In the genomic region with DNA sequence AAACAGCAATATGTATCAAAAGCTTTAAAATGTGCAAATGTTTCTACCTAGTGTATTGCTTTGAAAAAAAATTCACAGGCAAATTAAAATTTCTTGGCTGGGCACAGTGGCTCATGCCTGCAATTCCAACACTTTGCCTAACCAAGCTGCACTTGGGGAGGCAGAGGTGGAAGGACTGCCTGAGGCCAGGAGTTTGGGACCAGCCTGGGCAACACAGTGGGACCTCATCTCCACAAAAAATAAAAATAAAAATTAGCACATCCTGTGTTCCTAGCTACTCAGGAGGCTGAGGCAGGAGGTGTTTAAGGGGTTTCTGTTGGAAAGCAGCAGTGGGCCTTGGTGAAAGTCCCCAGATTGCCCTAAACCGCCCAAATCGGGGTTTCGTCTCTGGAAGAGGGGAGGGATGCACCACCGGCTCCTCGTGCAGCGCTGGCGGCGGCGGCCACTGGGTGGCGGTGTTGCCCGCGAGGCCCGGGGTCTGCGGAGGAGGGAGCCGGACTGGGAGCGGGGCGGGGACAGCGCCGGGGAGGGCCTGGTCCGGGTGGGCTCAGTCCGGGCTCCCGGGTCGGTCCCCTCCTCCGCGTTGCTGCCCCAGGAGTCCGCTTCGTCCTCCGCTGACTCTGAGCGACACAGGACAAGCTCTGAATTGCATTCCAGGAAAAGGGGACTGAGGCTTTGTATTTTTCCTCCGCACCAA, we compare ENCODE assay signal across 1 cellular context.
A peak's percentile ranks its signal among the peaks of the same experiment; 100 is the strongest.
TF ChIP-seq lines count a peak whose summit lies in the region.

No MANE protein-coding gene starts in this region.

TF ChIP-seq in HepG2, 621 proteins besides CTCF, POLR2A, EP300 and RAD21 (continued from another document and continues in another):
- no peak for TF ChIP-seq HOXA5 (CRISPR knock-in tag; IDR thresholded peaks at IDR 0.05)
- TF ChIP-seq ZNF230 (CRISPR knock-in tag; IDR thresholded peaks at IDR 0.05) = no peak
- TF ChIP-seq MTA3 (CRISPR knock-in tag; IDR thresholded peaks at IDR 0.05) = no peak
- no peak for TF ChIP-seq ZFP36 (IDR thresholded peaks at IDR 0.05; ENCODE audit: borderline replicate concordance, low read depth, low read length, partially characterized antibody)
- no peak for TF ChIP-seq ZNF10 (CRISPR knock-in tag; IDR thresholded peaks at IDR 0.05; ENCODE audit: borderline replicate concordance, low read depth)
- TF ChIP-seq, protein P1, sequence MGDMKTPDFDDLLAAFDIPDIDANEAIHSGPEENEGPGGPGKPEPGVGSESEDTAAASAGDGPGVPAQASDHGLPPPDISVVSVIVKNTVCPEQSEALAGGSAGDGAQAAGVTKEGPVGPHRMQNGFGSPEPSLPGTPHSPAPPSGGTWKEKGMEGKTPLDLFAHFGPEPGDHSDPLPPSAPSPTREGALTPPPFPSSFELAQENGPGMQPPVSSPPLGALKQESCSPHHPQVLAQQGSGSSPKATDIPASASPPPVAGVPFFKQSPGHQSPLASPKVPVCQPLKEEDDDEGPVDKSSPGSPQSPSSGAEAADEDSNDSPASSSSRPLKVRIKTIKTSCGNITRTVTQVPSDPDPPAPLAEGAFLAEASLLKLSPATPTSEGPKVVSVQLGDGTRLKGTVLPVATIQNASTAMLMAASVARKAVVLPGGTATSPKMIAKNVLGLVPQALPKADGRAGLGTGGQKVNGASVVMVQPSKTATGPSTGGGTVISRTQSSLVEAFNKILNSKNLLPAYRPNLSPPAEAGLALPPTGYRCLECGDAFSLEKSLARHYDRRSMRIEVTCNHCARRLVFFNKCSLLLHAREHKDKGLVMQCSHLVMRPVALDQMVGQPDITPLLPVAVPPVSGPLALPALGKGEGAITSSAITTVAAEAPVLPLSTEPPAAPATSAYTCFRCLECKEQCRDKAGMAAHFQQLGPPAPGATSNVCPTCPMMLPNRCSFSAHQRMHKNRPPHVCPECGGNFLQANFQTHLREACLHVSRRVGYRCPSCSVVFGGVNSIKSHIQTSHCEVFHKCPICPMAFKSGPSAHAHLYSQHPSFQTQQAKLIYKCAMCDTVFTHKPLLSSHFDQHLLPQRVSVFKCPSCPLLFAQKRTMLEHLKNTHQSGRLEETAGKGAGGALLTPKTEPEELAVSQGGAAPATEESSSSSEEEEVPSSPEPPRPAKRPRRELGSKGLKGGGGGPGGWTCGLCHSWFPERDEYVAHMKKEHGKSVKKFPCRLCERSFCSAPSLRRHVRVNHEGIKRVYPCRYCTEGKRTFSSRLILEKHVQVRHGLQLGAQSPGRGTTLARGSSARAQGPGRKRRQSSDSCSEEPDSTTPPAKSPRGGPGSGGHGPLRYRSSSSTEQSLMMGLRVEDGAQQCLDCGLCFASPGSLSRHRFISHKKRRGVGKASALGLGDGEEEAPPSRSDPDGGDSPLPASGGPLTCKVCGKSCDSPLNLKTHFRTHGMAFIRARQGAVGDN (CRISPR knock-in tag; IDR thresholded peaks at IDR 0.05) = peak; percentile 42
- no peak for TF ChIP-seq SP5 (CRISPR knock-in tag; IDR thresholded peaks at IDR 0.05; ENCODE audit: borderline replicate concordance, low read depth)
- no peak for TF ChIP-seq DPF2 (CRISPR knock-in tag; IDR thresholded peaks at IDR 0.05; ENCODE audit: borderline replicate concordance, low read depth)
- no peak for TF ChIP-seq ZNF788 (CRISPR knock-in tag; IDR thresholded peaks at IDR 0.05; ENCODE audit: borderline replicate concordance)
- peak; percentile 29; the same call in 1 of the 2 replicates for TF ChIP-seq SALL1 (CRISPR knock-in tag; IDR thresholded peaks at IDR 0.05)
- TF ChIP-seq AGO1 (IDR thresholded peaks at IDR 0.05; ENCODE audit: low read depth, low read length, poor library complexity, severe bottlenecking) = peak; percentile 43
- TF ChIP-seq FOSL2 (CRISPR knock-in tag; IDR thresholded peaks at IDR 0.05) = no peak
- TF ChIP-seq DNMT1 (CRISPR knock-in tag; IDR thresholded peaks at IDR 0.05) = no peak
- no peak for TF ChIP-seq ZBTB1 (CRISPR knock-in tag; IDR thresholded peaks at IDR 0.05; ENCODE audit: borderline replicate concordance)
- TF ChIP-seq RXRA (CRISPR knock-in tag; IDR thresholded peaks at IDR 0.05) = no peak
- no peak for TF ChIP-seq HNRNPL (IDR thresholded peaks at IDR 0.05; ENCODE audit: low read depth, low read length)
- no peak for TF ChIP-seq ZNF75D (CRISPR knock-in tag; IDR thresholded peaks at IDR 0.05; ENCODE audit: borderline replicate concordance)
- TF ChIP-seq ZKSCAN8 (CRISPR knock-in tag; IDR thresholded peaks at IDR 0.05; ENCODE audit: borderline replicate concordance) = no peak
- 0 out of 2 replicates have a peak, but pooled peaks have one; percentile 48 for TF ChIP-seq REPIN1 (CRISPR knock-in tag; IDR thresholded peaks at IDR 0.05; ENCODE audit: borderline replicate concordance, low read depth)
- TF ChIP-seq STAG1 (CRISPR knock-in tag; IDR thresholded peaks at IDR 0.05) = peak; percentile 93
- no peak for TF ChIP-seq ZNF737 (CRISPR knock-in tag; IDR thresholded peaks at IDR 0.05; ENCODE audit: borderline replicate concordance)
- TF ChIP-seq, protein P2, sequence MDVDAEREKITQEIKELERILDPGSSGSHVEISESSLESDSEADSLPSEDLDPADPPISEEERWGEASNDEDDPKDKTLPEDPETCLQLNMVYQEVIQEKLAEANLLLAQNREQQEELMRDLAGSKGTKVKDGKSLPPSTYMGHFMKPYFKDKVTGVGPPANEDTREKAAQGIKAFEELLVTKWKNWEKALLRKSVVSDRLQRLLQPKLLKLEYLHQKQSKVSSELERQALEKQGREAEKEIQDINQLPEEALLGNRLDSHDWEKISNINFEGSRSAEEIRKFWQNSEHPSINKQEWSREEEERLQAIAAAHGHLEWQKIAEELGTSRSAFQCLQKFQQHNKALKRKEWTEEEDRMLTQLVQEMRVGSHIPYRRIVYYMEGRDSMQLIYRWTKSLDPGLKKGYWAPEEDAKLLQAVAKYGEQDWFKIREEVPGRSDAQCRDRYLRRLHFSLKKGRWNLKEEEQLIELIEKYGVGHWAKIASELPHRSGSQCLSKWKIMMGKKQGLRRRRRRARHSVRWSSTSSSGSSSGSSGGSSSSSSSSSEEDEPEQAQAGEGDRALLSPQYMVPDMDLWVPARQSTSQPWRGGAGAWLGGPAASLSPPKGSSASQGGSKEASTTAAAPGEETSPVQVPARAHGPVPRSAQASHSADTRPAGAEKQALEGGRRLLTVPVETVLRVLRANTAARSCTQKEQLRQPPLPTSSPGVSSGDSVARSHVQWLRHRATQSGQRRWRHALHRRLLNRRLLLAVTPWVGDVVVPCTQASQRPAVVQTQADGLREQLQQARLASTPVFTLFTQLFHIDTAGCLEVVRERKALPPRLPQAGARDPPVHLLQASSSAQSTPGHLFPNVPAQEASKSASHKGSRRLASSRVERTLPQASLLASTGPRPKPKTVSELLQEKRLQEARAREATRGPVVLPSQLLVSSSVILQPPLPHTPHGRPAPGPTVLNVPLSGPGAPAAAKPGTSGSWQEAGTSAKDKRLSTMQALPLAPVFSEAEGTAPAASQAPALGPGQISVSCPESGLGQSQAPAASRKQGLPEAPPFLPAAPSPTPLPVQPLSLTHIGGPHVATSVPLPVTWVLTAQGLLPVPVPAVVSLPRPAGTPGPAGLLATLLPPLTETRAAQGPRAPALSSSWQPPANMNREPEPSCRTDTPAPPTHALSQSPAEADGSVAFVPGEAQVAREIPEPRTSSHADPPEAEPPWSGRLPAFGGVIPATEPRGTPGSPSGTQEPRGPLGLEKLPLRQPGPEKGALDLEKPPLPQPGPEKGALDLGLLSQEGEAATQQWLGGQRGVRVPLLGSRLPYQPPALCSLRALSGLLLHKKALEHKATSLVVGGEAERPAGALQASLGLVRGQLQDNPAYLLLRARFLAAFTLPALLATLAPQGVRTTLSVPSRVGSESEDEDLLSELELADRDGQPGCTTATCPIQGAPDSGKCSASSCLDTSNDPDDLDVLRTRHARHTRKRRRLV (CRISPR knock-in tag; IDR thresholded peaks at IDR 0.05) = no peak
- peak; percentile 24 for TF ChIP-seq ZNF883 (CRISPR knock-in tag; IDR thresholded peaks at IDR 0.05; ENCODE audit: not compliant biosample characterization)
- no peak for TF ChIP-seq RORA (CRISPR knock-in tag; IDR thresholded peaks at IDR 0.05)
- no peak for TF ChIP-seq SMAD9 (CRISPR knock-in tag; IDR thresholded peaks at IDR 0.05)
- TF ChIP-seq SRSF4 (IDR thresholded peaks at IDR 0.05; ENCODE audit: low read depth, low read length, poor library complexity, severe bottlenecking) = no peak
- TF ChIP-seq, protein P3, sequence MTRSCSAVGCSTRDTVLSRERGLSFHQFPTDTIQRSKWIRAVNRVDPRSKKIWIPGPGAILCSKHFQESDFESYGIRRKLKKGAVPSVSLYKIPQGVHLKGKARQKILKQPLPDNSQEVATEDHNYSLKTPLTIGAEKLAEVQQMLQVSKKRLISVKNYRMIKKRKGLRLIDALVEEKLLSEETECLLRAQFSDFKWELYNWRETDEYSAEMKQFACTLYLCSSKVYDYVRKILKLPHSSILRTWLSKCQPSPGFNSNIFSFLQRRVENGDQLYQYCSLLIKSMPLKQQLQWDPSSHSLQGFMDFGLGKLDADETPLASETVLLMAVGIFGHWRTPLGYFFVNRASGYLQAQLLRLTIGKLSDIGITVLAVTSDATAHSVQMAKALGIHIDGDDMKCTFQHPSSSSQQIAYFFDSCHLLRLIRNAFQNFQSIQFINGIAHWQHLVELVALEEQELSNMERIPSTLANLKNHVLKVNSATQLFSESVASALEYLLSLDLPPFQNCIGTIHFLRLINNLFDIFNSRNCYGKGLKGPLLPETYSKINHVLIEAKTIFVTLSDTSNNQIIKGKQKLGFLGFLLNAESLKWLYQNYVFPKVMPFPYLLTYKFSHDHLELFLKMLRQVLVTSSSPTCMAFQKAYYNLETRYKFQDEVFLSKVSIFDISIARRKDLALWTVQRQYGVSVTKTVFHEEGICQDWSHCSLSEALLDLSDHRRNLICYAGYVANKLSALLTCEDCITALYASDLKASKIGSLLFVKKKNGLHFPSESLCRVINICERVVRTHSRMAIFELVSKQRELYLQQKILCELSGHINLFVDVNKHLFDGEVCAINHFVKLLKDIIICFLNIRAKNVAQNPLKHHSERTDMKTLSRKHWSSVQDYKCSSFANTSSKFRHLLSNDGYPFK (CRISPR knock-in tag; IDR thresholded peaks at IDR 0.05; ENCODE audit: borderline replicate concordance) = no peak
- TF ChIP-seq, protein P4, sequence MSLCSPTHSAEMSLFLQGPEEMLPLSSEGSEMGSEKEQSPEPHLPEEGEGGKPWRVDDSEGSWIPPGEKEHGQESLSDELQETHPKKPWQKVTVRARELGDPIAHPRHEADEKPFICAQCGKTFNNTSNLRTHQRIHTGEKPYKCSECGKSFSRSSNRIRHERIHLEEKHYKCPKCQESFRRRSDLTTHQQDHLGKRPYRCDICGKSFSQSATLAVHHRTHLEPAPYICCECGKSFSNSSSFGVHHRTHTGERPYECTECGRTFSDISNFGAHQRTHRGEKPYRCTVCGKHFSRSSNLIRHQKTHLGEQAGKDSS (CRISPR knock-in tag; IDR thresholded peaks at IDR 0.05; ENCODE audit: borderline replicate concordance, low read depth) = peak; percentile 43; the same call in 1 of the 2 replicates
- TF ChIP-seq ZNF567 (CRISPR knock-in tag; IDR thresholded peaks at IDR 0.05; ENCODE audit: borderline replicate concordance) = no peak
- TF ChIP-seq ZNF501 (CRISPR knock-in tag; IDR thresholded peaks at IDR 0.05) = peak; percentile 36; the same call in 1 of the 2 replicates
- peak; percentile 51; the same call in 1 of the 2 replicates for TF ChIP-seq GABPB1 (CRISPR knock-in tag; IDR thresholded peaks at IDR 0.05)
- no peak for TF ChIP-seq ZNF652 (CRISPR knock-in tag; IDR thresholded peaks at IDR 0.05; ENCODE audit: borderline replicate concordance, low read depth)
- no peak for TF ChIP-seq FOXA3 (CRISPR knock-in tag; IDR thresholded peaks at IDR 0.05)
- peak; percentile 23 for TF ChIP-seq YY1 (IDR thresholded peaks at IDR 0.05; ENCODE audit: insufficient read depth, insufficient replicate concordance, low read depth, low read length)
- TF ChIP-seq HOXA7 (CRISPR knock-in tag; IDR thresholded peaks at IDR 0.05) = no peak
- TF ChIP-seq XRCC5 (optimal IDR thresholded peaks at IDR 0.05; ENCODE audit: low read length) = peak; percentile 74
- TF ChIP-seq ERF (CRISPR knock-in tag; IDR thresholded peaks at IDR 0.05) = no peak
- TF ChIP-seq ZFYVE20 (CRISPR knock-in tag; IDR thresholded peaks at IDR 0.05; ENCODE audit: borderline replicate concordance, low read depth) = no peak
- TF ChIP-seq, protein P5, sequence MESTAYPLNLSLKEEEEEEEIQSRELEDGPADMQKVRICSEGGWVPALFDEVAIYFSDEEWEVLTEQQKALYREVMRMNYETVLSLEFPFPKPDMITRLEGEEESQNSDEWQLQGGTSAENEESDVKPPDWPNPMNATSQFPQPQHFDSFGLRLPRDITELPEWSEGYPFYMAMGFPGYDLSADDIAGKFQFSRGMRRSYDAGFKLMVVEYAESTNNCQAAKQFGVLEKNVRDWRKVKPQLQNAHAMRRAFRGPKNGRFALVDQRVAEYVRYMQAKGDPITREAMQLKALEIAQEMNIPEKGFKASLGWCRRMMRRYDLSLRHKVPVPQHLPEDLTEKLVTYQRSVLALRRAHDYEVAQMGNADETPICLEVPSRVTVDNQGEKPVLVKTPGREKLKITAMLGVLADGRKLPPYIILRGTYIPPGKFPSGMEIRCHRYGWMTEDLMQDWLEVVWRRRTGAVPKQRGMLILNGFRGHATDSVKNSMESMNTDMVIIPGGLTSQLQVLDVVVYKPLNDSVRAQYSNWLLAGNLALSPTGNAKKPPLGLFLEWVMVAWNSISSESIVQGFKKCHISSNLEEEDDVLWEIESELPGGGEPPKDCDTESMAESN (CRISPR knock-in tag; conservative IDR thresholded peaks at IDR 0.05) = peak; percentile 46
